9 cellular contexts compared by ENCODE assay signal in genomic region chr1:40801742-40802077, GRCh38. TPM values are rescaled to one million over a fixed set of nuclear protein-coding genes. Genes with fewer than 3 reads are reported as not detected.
DNase-seq lines count a peak whose midpoint lies in the region; ATAC-seq, FAIRE-seq and TF ChIP-seq lines count a peak whose summit lies in the region.
"Had no signal": no experiment of that assay in that cellular context is flagged by ENCODE, and none has a peak within 500 bp of the region (broad histone marks: within the 10 kb centered on the region; RNA-seq: fewer than 3 reads in every experiment).

No MANE protein-coding gene starts in this region.

- DNase-seq in activated CD4-positive, alpha-beta T cell treated with anti-CD3 and anti-CD28 coated beads, Interleukin-2, amount 10 ng/mL, durations not matched to agents 7 days and 5 days: no peak
- no peak for DNase-seq in activated CD4-positive, alpha-beta T cell treated with anti-CD3 and anti-CD28 coated beads, Interleukin-2, amount 50 U/mL, for 1 hour
- no peak for DNase-seq in activated naive CD8-positive, alpha-beta T cell treated with anti-CD3 and anti-CD28 coated beads, Interleukin-2, amount 50 U/mL, for 24 hours
- no peak for DNase-seq in HepG2 (ENCODE audit: low spot score)
- DNase-seq in activated gamma-delta T cell (lab: John Stamatoyannopoulos, UW): no peak
- DNase-seq in stimulated activated CD4-positive, alpha-beta T cell treated with anti-CD3 and anti-CD28 coated beads, Interleukin-4, amount 100 ng/mL, for 1 hour: no peak
- DNase-seq: SHP77 treated with DMSO at 0.1 percent for 48 hours had no signal

- WGBS in HepG2 (ENCODE audit: low lambda C conversion rate): 32% methylated on average over 2 of the region's 3 CpGs
- 88% methylated on average over 3 of the region's 3 CpGs for WGBS in thymus

- H3K9me3 ChIP-seq in HepG2 (ENCODE audit: low read length) (no peaks in the 10 kb centered on the region), thymus (ENCODE audit: control insufficient read depth) (no peaks in the 10 kb centered on the region)

- no peak for FAIRE-seq in HepG2 (lab: Jason Lieb, UNC)

- H3K36me3 ChIP-seq in HepG2 (replicated peaks in 1 of 2; ENCODE audit: control insufficient read depth in 1 of 2, insufficient read depth in 2 of 2, low read length in 2 of 2) (no peaks in the 10 kb centered on the region), thymus (ENCODE audit: control insufficient read depth, insufficient read depth) (no peaks in the 10 kb centered on the region)

- no peak overlapping the region for H3K9ac ChIP-seq in HepG2 (ENCODE audit: insufficient read depth, low read depth, low read length)

- H3K4me1 ChIP-seq in HepG2 (ENCODE audit: insufficient read depth, low read length) (peaks cover 24% of the 10 kb centered on the region), thymus (ENCODE audit: control insufficient read depth, insufficient read depth, low read length) (peaks cover 16% of the 10 kb centered on the region)

- H4K20me1 ChIP-seq in HepG2 (ENCODE audit: insufficient read depth, low read length): no peaks in the 10 kb centered on the region

- CTCF ChIA-PET in activated CD4-positive, alpha-beta T cell treated with anti-CD3 and anti-CD28 coated beads, Interleukin-2, amount 10 ng/mL, durations not matched to agents 7 days and 5 days (lab: Charles Lee): interaction anchor here (1.3 kb wide), 1 partner anchor 28 kb away, joined by 4 read pairs; no protein-coding TSS in a partner anchor
- CTCF ChIA-PET in HepG2 (lab: Yijun Ruan, JAX; ENCODE audit: low intra/inter-chr PET ratio, low total read pairs): no interaction called here

- H3K27ac ChIP-seq in HepG2 (ENCODE audit: extremely low read length, insufficient read depth, low read length): no peak overlapping the region
- peak overlapping the region; percentile 32 for H3K27ac ChIP-seq in thymus (ENCODE audit: low read depth)

- no peaks in the 10 kb centered on the region for H3K9me3 Mint-ChIP-seq in activated CD4-positive, alpha-beta T cell treated with anti-CD3 and anti-CD28 coated beads, Interleukin-2, amount 10 ng/mL, durations not matched to agents 7 days and 5 days
- no peaks in the 10 kb centered on the region for H3K9me3 Mint-ChIP-seq in activated naive CD8-positive, alpha-beta T cell treated with anti-CD3 and anti-CD28 coated beads, Interleukin-2, amount 50 U/mL, for 24 hours

- H3K27ac Mint-ChIP-seq in activated CD4-positive, alpha-beta T cell treated with anti-CD3 and anti-CD28 coated beads, Interleukin-2, amount 10 ng/mL, durations not matched to agents 7 days and 5 days: no peak overlapping the region
- no peak overlapping the region for H3K27ac Mint-ChIP-seq in activated naive CD8-positive, alpha-beta T cell treated with anti-CD3 and anti-CD28 coated beads, Interleukin-2, amount 50 U/mL, for 24 hours

- no peaks in the 10 kb centered on the region for H3K27me3 Mint-ChIP-seq in activated CD4-positive, alpha-beta T cell treated with anti-CD3 and anti-CD28 coated beads, Interleukin-2, amount 10 ng/mL, durations not matched to agents 7 days and 5 days
- H3K27me3 Mint-ChIP-seq in activated naive CD8-positive, alpha-beta T cell treated with anti-CD3 and anti-CD28 coated beads, Interleukin-2, amount 50 U/mL, for 24 hours: no peaks in the 10 kb centered on the region

- H3K79me2 ChIP-seq in HepG2 (ENCODE audit: insufficient read depth, low read length): no peaks in the 10 kb centered on the region

- no TSS peak for BruUV-seq in HepG2 (replicated peaks; lab: Mats Ljungman, UMichigan)

- H3K27me3 ChIP-seq in HepG2 (ENCODE audit: control insufficient read depth in 1 of 2, insufficient read depth in 2 of 2, low read length in 2 of 2) (peaks cover 0 to 32% of the 10 kb centered on the region in 2 experiments; a peak in 4 of 5 replicates), thymus (ENCODE audit: control insufficient read depth, insufficient read depth) (no peaks in the 10 kb centered on the region)

- no peak for TF ChIP-seq RAD21 in HepG2 (CRISPR knock-in tag; IDR thresholded peaks at IDR 0.05)

- no peak for TF ChIP-seq CTCF in HepG2 (CRISPR knock-in tag; IDR thresholded peaks at IDR 0.05)

- ATAC-seq in activated naive CD8-positive, alpha-beta T cell treated with anti-CD3 and anti-CD28 coated beads, Interleukin-2, amount 50 U/mL, for 24 hours: no peak
- no peak for ATAC-seq in HepG2
- no peak for ATAC-seq in HG02623 (IDR thresholded peaks at IDR 0.05; ENCODE audit: unreplicated experiment)

- in situ Hi-C loops in HepG2 (cut with HindIII; ENCODE audit: extremely low pct_ligation_motif_present, low pct_unique_long_range_greater_than_20kb): no loop called here

- peaks cover 27% of the 10 kb centered on the region for H3K4me1 Mint-ChIP-seq in activated CD4-positive, alpha-beta T cell treated with anti-CD3 and anti-CD28 coated beads, Interleukin-2, amount 10 ng/mL, durations not matched to agents 7 days and 5 days
- peaks cover 35% of the 10 kb centered on the region for H3K4me1 Mint-ChIP-seq in activated naive CD8-positive, alpha-beta T cell treated with anti-CD3 and anti-CD28 coated beads, Interleukin-2, amount 50 U/mL, for 24 hours

- intact Hi-C loops in HepG2 (cut with micrococcal nuclease; ENCODE audit: unreplicated experiment): no loop called here

- peak overlapping the region; percentile 79 for H3K4me2 ChIP-seq in HepG2 (ENCODE audit: low read depth, low read length)

- TF ChIP-seq EP300 in HepG2 (IDR thresholded peaks at IDR 0.05; ENCODE audit: low read depth in 2 of 2, low read length in 2 of 2) (no peak), HepG2 (CRISPR knock-in tag; IDR thresholded peaks at IDR 0.05; ENCODE audit: borderline replicate concordance) (no peak)

- H3K36me3 Mint-ChIP-seq in activated CD4-positive, alpha-beta T cell treated with anti-CD3 and anti-CD28 coated beads, Interleukin-2, amount 10 ng/mL, durations not matched to agents 7 days and 5 days (ENCODE audit: low read depth): no peaks in the 10 kb centered on the region
- no peaks in the 10 kb centered on the region for H3K36me3 Mint-ChIP-seq in activated naive CD8-positive, alpha-beta T cell treated with anti-CD3 and anti-CD28 coated beads, Interleukin-2, amount 50 U/mL, for 24 hours (ENCODE audit: low read depth)

- POLR2A ChIA-PET in activated CD4-positive, alpha-beta T cell treated with anti-CD3 and anti-CD28 coated beads, Interleukin-2, amount 10 ng/mL, durations not matched to agents 7 days and 5 days (lab: Charles Lee): no interaction called here
- POLR2A ChIA-PET in HepG2 (lab: Yijun Ruan, JAX): no interaction called here

- H2AFZ ChIP-seq in HepG2 (ENCODE audit: low read length): no peak overlapping the region

- no peak for TF ChIP-seq POLR2A in HepG2 (IDR thresholded peaks at IDR 0.05; ENCODE audit: insufficient read depth in 1 of 2, low read depth in 2 of 2, low read length in 2 of 2)

- H3K4me3 ChIP-seq in HepG2 (replicated peaks in 1 of 3; ENCODE audit: insufficient read depth in 1 of 3, low read depth in 2 of 3, low read length in 3 of 3) (peak overlapping the region; percentile 31 to 58 (median 33); a peak in 4 of 6 replicates), thymus (ENCODE audit: low read length) (peak overlapping the region; percentile 48)

- H3K4me3 Mint-ChIP-seq in activated CD4-positive, alpha-beta T cell treated with anti-CD3 and anti-CD28 coated beads, Interleukin-2, amount 10 ng/mL, durations not matched to agents 7 days and 5 days: peak overlapping the region; percentile 57
- peak overlapping the region; percentile 42 for H3K4me3 Mint-ChIP-seq in activated naive CD8-positive, alpha-beta T cell treated with anti-CD3 and anti-CD28 coated beads, Interleukin-2, amount 50 U/mL, for 24 hours

RNA-seq across cellular contexts. Expression of gene KCNQ4, which starts 18.1 kb away (rescaled TPM):
- under 1 TPM; 0.23 to 0.52 TPM for total RNA-seq in activated CD4-positive, alpha-beta T cell treated with anti-CD3 and anti-CD28 coated beads, Interleukin-2, amount 10 ng/mL, durations not matched to agents 7 days and 5 days
- 0.02 TPM in 1 of 2 replicates, not detected in the other for total RNA-seq in HepG2 (2016; rRNA removed; fragmentation: Illumina TruSeq; extraction: Trizol)
- not detected in 2 replicates for total RNA-seq in HepG2 (2016; cell fraction: cytosol; rRNA removed; fragmentation: Illumina TruSeq; extraction: Trizol; ENCODE audit: low read depth)
- not detected in 2 replicates for total RNA-seq in HepG2 (2016; cell fraction: insoluble cytoplasmic fraction; rRNA removed; fragmentation: Illumina TruSeq; extraction: Trizol)
- not detected in 2 replicates for total RNA-seq in HepG2 (2016; cell fraction: membrane; rRNA removed; fragmentation: Illumina TruSeq; extraction: Trizol)
- total RNA-seq in HepG2 (2016; cell fraction: nucleus; rRNA removed; fragmentation: Illumina TruSeq; extraction: Trizol): not detected in 2 replicates
- polyA plus RNA-seq in HepG2 (2011; rRNA removed): 0.03 and 0.09 TPM in 2 replicates
- 0.03 and 0.05 TPM in 2 replicates for polyA plus RNA-seq in HepG2 (2011; cell fraction: cytosol; rRNA removed)
- polyA plus RNA-seq in HepG2 (2011; cell fraction: nucleus; rRNA removed): 0.40 and 0.48 TPM in 2 replicates
- 0.04 and 0.12 TPM in 2 replicates for polyA plus RNA-seq in HepG2 (2012)
- not detected in 2 replicates for polyA plus RNA-seq in HepG2 (2016; cell fraction: cytosol; fragmentation: Illumina TruSeq; extraction: Trizol; ENCODE audit: low read depth)
- not detected in 2 replicates for polyA plus RNA-seq in HepG2 (2016; cell fraction: insoluble cytoplasmic fraction; fragmentation: Illumina TruSeq; extraction: Trizol; ENCODE audit: low read depth)
- 0.06 TPM in 1 of 2 replicates, not detected in the other for polyA plus RNA-seq in HepG2 (2016; cell fraction: membrane; fragmentation: Illumina TruSeq; extraction: Trizol; ENCODE audit: low read depth)
- polyA plus RNA-seq in HepG2 (2016; cell fraction: nucleus; fragmentation: Illumina TruSeq; extraction: Trizol; ENCODE audit: insufficient read depth, low read depth): 0.19 and 0.45 TPM in 2 replicates
- polyA minus RNA-seq in HepG2 (2011; rRNA and poly(A)+ RNA removed; ENCODE audit: low replicate concordance): 0.08 and 0.12 TPM in 2 replicates
- not detected in 2 replicates for polyA minus RNA-seq in HepG2 (2011; cell fraction: cytosol; rRNA and poly(A)+ RNA removed)
- polyA minus RNA-seq in HepG2 (2011; cell fraction: nucleus; rRNA and poly(A)+ RNA removed): not detected in 2 replicates
- polyA plus RNA-seq in thymus: 1.1 TPM
